ENCODE assay signal across 8 cellular contexts in the genomic region with DNA sequence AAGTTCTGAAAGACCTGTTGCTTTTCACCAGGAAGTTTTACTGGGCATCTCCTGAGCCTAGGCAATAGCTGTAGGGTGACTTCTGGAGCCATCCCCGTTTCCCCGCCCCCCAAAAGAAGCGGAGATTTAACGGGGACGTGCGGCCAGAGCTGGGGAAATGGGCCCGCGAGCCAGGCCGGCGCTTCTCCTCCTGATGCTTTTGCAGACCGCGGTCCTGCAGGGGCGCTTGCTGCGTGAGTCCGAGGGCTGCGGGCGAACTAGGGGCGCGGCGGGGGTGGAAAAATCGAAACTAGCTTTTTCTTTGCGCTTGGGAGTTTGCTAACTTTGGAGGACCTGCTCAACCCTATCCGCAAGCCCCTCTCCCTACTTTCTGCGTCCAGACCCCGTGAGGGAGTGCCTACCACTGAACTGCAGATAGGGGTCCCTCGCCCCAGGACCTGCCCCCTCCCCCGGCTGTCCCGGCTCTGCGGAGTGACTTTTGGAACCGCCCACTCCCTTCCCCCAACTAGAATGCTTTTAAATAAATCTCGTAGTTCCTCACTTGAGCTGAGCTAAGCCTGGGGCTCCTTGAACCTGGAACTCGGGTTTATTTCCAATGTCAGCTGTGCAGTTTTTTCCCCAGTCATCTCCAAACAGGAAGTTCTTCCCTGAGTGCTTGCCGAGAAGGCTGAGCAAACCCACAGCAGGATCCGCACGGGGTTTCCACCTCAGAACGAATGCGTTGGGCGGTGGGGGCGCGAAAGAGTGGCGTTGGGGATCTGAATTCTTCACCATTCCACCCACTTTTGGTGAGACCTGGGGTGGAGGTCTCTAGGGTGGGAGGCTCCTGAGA. TPM values are rescaled to one million over a fixed set of nuclear protein-coding genes. Genes with fewer than 3 reads are reported as not detected.
A peak's percentile ranks its signal among the peaks of the same experiment; 100 is the strongest.
DNase-seq lines count a peak whose midpoint lies in the region; ATAC-seq and TF ChIP-seq lines count a peak whose summit lies in the region.

A gene with protein sequence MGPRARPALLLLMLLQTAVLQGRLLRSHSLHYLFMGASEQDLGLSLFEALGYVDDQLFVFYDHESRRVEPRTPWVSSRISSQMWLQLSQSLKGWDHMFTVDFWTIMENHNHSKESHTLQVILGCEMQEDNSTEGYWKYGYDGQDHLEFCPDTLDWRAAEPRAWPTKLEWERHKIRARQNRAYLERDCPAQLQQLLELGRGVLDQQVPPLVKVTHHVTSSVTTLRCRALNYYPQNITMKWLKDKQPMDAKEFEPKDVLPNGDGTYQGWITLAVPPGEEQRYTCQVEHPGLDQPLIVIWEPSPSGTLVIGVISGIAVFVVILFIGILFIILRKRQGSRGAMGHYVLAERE (plus strand): TSS at position 146 of the 832 bp plus-strand sequence. CDS start 12 bp downstream, at position 158.

- intact Hi-C loops in testis (cut with DNase I; ENCODE audit: low total_unique reads), result no loop called here

- no peak for TF ChIP-seq POLR2A in testis (IDR thresholded peaks at IDR 0.05)

- no peaks in the 10 kb centered on the region for H3K27me3 ChIP-seq in testis

- whole genome bisulfite sequencing in testis, 2 donors, result 1 to 2% methylated on average over 20 to 41 of the region's 41 CpGs

- H3K9me3 ChIP-seq in testis, result no peaks in the 10 kb centered on the region

- ATAC-seq in GM21381 (IDR thresholded peaks at IDR 0.05; ENCODE audit: unreplicated experiment) (no peak), HG03045 (IDR thresholded peaks at IDR 0.05; ENCODE audit: unreplicated experiment) (no peak)

- DNase-seq in DMS153 treated with DMSO at 0.1 percent for 48 hours (lab: John Stamatoyannopoulos, UW; ENCODE audit: unreplicated experiment), result peak; percentile 35
- DNase-seq in LHCN-M2 (ENCODE audit: low read depth), result peak; percentile 73
- DNase-seq in activated CD8-positive, alpha-beta memory T cell treated with anti-CD3 and anti-CD28 coated beads, Interleukin-2, amount 50 U/mL, for 48 hours, result peak; percentile 62
- DNase-seq in epithelial cell of prostate (ENCODE audit: low read depth, low spot score), result no peak
- DNase-seq in midbrain (lab: John Stamatoyannopoulos, UW), result peak; percentile 41
- DNase-seq in testis, result peak; percentile 71

- peak in 1 of 3 experiments; percentile 5 for TF ChIP-seq CTCF in testis (IDR thresholded peaks at IDR 0.05)

- no peaks in the 10 kb centered on the region for H3K36me3 ChIP-seq in testis (ENCODE audit: low read depth, missing control alignments)

- H3K27ac ChIP-seq in epithelial cell of prostate (peak within 1 kb of the TSS; percentile 53), testis (peak within 1 kb of the TSS; percentile 84 to 93)

- H3K4me1 ChIP-seq in testis, result no peaks in the 10 kb centered on the region

- H3K4me3 ChIP-seq in testis, result peak within 1 kb of the TSS; percentile 54 to 75

RNA-seq across cellular contexts. Expression of the gene that starts here (rescaled TPM):
- total RNA-seq in LHCN-M2 (2014; rRNA removed) (11.5 and 12.5 TPM in 2 replicates), testis (1 to 10 TPM; 4.1 to 5.1 TPM)
- polyA plus RNA-seq in LHCN-M2 (2012), result 11.7 TPM
- polyA plus RNA-seq in testis (ENCODE audit: insufficient read depth, low read depth, low replicate concordance), result 4.8 TPM
